ENCODE assay signal across 24 cellular contexts in the genomic region with DNA sequence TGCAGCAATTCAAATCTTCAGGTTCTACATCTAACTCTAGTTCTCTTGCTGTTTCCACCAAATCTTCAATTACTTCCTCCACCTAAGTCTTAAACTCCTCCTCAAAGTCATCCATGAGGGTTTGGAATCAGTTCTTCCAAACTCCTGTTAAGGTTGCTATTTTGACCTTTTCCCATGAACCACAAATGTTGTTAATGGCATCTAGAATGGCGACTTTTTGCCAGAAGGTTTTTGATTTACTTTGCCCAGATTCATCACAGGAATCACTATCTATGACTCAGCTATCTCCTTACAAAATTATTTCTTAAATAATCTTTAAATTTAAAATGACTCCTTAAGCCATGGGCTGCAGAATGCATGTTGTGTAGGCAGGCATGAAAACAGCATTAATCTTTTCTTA.
"Had no signal": no experiment of that assay in that cellular context is flagged by ENCODE, and none has a peak within 500 bp of the region (broad histone marks: within the 10 kb centered on the region; RNA-seq: fewer than 3 reads in every experiment).

No MANE protein-coding gene starts in this region.

- H2AFZ ChIP-seq: neural progenitor cell, parathyroid adenoma had no signal

- H3K9ac ChIP-seq: neural progenitor cell, parathyroid adenoma had no signal

- ATAC-seq: left ventricle myocardium superior; lower lobe of right lung; natural killer cell treated with Interleukin-12 subunit alpha and Interleukin-12 subunit beta and Interleukin-15 and Interleukin-18, amount 100 ng/mL, for 72 hours; right lobe of liver; stimulated activated naive B cell treated with anti-CD40 and anti-IgM and Interleukin-4, amounts not matched to agents 10 μg/mL and 1 μg/mL and 100 μg/mL, for 72 hours; upper lobe of right lung had no signal

- H3K4me3 ChIP-seq: colonic mucosa, esophagus muscularis mucosa, lower lobe of right lung, neural progenitor cell, right lobe of liver, thoracic aorta, tibial nerve, upper lobe of right lung, uterus had no signal

- H3K36me3 ChIP-seq: colonic mucosa, esophagus muscularis mucosa, lower lobe of right lung, neural progenitor cell, right lobe of liver, thoracic aorta, tibial nerve, upper lobe of right lung, uterus had no signal

- H3K27me3 Mint-ChIP-seq: progenitor cell of endocrine pancreas had no signal

- H3K27ac Mint-ChIP-seq: dendritic cell treated with granulocyte-macrophage colony-stimulating factor and Interleukin-4, amounts not matched to agents 40 ng/mL and 50 ng/mL, for 4 days; endodermal cell; immature natural killer cell; naive B cell; neural progenitor cell; progenitor cell of endocrine pancreas; stimulated activated naive B cell treated with anti-CD40 and anti-IgM and Interleukin-4, amounts not matched to agents 10 μg/mL and 1 μg/mL and 100 μg/mL, for 72 hours; stimulated activated naive CD8-positive, alpha-beta T cell treated with anti-CD3 and anti-CD28 coated beads, Interleukin-15, Interleukin-2, amounts not matched to agents 100 ng/mL and 50 ng/mL, for 24 hours had no signal

- H3K9me3 ChIP-seq: colonic mucosa, esophagus muscularis mucosa, lower lobe of right lung, right lobe of liver, thoracic aorta, tibial nerve, upper lobe of right lung, uterus had no signal

- H3K27me3 ChIP-seq: colonic mucosa, esophagus muscularis mucosa, neural progenitor cell, right lobe of liver, upper lobe of right lung, uterus had no signal

- H3K4me2 ChIP-seq: neural progenitor cell had no signal

- H3K4me1 ChIP-seq: colonic mucosa, neural progenitor cell, parathyroid adenoma, right lobe of liver, uterus had no signal

- DNase-seq: colonic mucosa; effector CD8-positive, alpha-beta T cell; endodermal cell; hypothalamus; immature natural killer cell; left ventricle myocardium superior; lower lobe of right lung; naive B cell; right lobe of liver; small intestine; stimulated activated CD4-positive, alpha-beta T cell treated with anti-CD3 and anti-CD28 coated beads, Interleukin-15, amount 100 ng/mL, for 24 hours; stimulated activated CD4-positive, alpha-beta T cell treated with anti-CD3 and anti-CD28 coated beads, Interleukin-2, amount 100 ng/mL, for 48 hours; stimulated activated naive B cell treated with anti-CD40 and anti-IgM and Interleukin-4, amounts not matched to agents 10 μg/mL and 1 μg/mL and 100 μg/mL, for 72 hours; upper lobe of right lung; uterus had no signal

- H3K4me3 Mint-ChIP-seq: dendritic cell treated with granulocyte-macrophage colony-stimulating factor and Interleukin-4, amounts not matched to agents 40 ng/mL and 50 ng/mL, for 4 days; endodermal cell; immature natural killer cell; naive B cell; natural killer cell treated with Interleukin-12 subunit alpha and Interleukin-12 subunit beta and Interleukin-15 and Interleukin-18, amount 100 ng/mL, for 72 hours; neural progenitor cell; stimulated activated naive B cell treated with anti-CD40 and anti-IgM and Interleukin-4, amounts not matched to agents 10 μg/mL and 1 μg/mL and 100 μg/mL, for 72 hours; stimulated activated naive CD8-positive, alpha-beta T cell treated with anti-CD3 and anti-CD28 coated beads, Interleukin-15, Interleukin-2, amounts not matched to agents 100 ng/mL and 50 ng/mL, for 24 hours had no signal

- H3K9me3 Mint-ChIP-seq: dendritic cell treated with granulocyte-macrophage colony-stimulating factor and Interleukin-4, amounts not matched to agents 40 ng/mL and 50 ng/mL, for 4 days; endodermal cell; neural progenitor cell had no signal

- H3K27ac ChIP-seq: colonic mucosa, esophagus muscularis mucosa, lower lobe of right lung, neural progenitor cell, parathyroid adenoma, right lobe of liver, thoracic aorta, tibial nerve, upper lobe of right lung, uterus had no signal

- H3K36me3 Mint-ChIP-seq: neural progenitor cell had no signal

- H3K79me2 ChIP-seq: parathyroid adenoma had no signal
